Comparison of ENCODE assay signal across 18 cellular contexts in the genomic region with DNA sequence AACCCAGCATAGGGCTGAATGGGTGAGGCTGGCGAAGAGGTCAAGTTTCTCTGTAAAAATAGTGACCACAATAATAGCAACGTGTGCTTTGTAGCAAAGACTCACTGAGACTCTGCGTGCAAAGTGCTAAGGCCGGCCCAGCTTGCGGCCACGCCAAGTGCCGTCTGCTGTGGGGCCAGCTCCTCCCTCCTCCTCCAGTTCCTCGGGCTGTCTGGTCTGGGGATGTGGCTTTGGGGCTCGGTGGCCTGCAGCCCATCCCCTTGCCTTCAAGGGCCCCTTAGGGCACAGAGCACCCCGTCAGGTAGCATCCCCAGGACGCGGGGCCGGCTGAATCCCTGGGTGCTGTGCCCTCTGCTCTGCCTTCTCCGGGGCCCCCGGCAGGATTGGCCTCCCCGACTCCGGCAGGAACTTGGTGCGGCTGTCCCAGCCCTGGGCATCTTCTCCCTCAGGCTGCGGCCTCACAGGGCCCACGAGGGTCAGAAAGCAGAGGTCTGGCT. TPM values are rescaled to one million over a fixed set of nuclear protein-coding genes. Genes with fewer than 3 reads are reported as not detected.
DNase-seq lines count a peak whose midpoint lies in the region; ATAC-seq lines count a peak whose summit lies in the region.
"Had no signal": no experiment of that assay in that cellular context is flagged by ENCODE, and none has a peak within 500 bp of the region (broad histone marks: within the 10 kb centered on the region; RNA-seq: fewer than 3 reads in every experiment).

No MANE protein-coding gene starts in this region.

- H3K36me3 Mint-ChIP-seq in T-helper 2 cell treated with Interferon-gamma antibody and Interleukin-4, amounts not matched to agents 5 μg/mL and 100 μg/mL, for 36 hours (ENCODE audit: low read depth), result no peaks in the 10 kb centered on the region

- no peak overlapping the region for H3K4me3 Mint-ChIP-seq in T-helper 2 cell treated with Interferon-gamma antibody and Interleukin-4, amounts not matched to agents 5 μg/mL and 100 μg/mL, for 36 hours
- H3K4me3 Mint-ChIP-seq: activated CD4-positive, alpha-beta T cell treated with anti-CD3 and anti-CD28 coated beads, Interleukin-2, amount 10 ng/mL, durations not matched to agents 7 days and 5 days; T-helper 1 cell treated with Interleukin-12 subunit alpha and Interleukin-12 subunit beta and Interleukin-4 antibody, amounts not matched to agents 30 μg/mL and 1 μg/mL, for 36 hours had no signal

- ATAC-seq in left cardiac atrium (peak; percentile 48 to 56), sciatic nerve (peak; percentile 26)
- ATAC-seq: A549 had no signal

- H3K27ac Mint-ChIP-seq in T-helper 2 cell treated with Interferon-gamma antibody and Interleukin-4, amounts not matched to agents 5 μg/mL and 100 μg/mL, for 36 hours, result no peak overlapping the region
- H3K27ac Mint-ChIP-seq: activated CD4-positive, alpha-beta T cell treated with anti-CD3 and anti-CD28 coated beads, Interleukin-2, amount 10 ng/mL, durations not matched to agents 7 days and 5 days; T-helper 1 cell treated with Interleukin-12 subunit alpha and Interleukin-12 subunit beta and Interleukin-4 antibody, amounts not matched to agents 30 μg/mL and 1 μg/mL, for 36 hours had no signal

- H3K27me3 Mint-ChIP-seq in T-helper 2 cell treated with Interferon-gamma antibody and Interleukin-4, amounts not matched to agents 5 μg/mL and 100 μg/mL, for 36 hours (ENCODE audit: low read depth), result peaks cover 2% of the 10 kb centered on the region

- intact Hi-C loops in left cardiac atrium (cut with DNase I), result no loop called here
- intact Hi-C loops in sciatic nerve (cut with DNase I), result no loop called here

- DNase-seq in AG08396 (ENCODE audit: low spot score) (peak; percentile 78), RPMI7951 (ENCODE audit: low read depth) (peak; percentile 92), left cardiac atrium (no peak), sciatic nerve (ENCODE audit: low spot score) (no peak), T-helper 1 cell (no peak), SKM-1 treated with dmso at 0.1 percent for 144 hours (lab: John Stamatoyannopoulos, UW; ENCODE audit: unreplicated experiment) (no peak)
- DNase-seq in T-helper 2 cell treated with Interferon-gamma antibody and Interleukin-4, amounts not matched to agents 5 μg/mL and 100 μg/mL, for 36 hours (ENCODE audit: low spot score), result no peak
- no peak for DNase-seq in stimulated activated CD4-positive, alpha-beta T cell treated with anti-CD3 and anti-CD28 coated beads, Interleukin-4, amount 100 ng/mL, for 1 hour
- DNase-seq: activated CD4-positive, alpha-beta T cell treated with anti-CD3 and anti-CD28 coated beads, Interleukin-2, amount 10 ng/mL, durations not matched to agents 7 days and 5 days; activated gamma-delta T cell; adrenal gland; dermis blood vessel endothelial cell; NCI-H1694; NCI-H748 treated with DMSO at 0.1 percent for 48 hours; SIG-M5 had no signal

- H3K9me3 Mint-ChIP-seq in T-helper 2 cell treated with Interferon-gamma antibody and Interleukin-4, amounts not matched to agents 5 μg/mL and 100 μg/mL, for 36 hours, result no peaks in the 10 kb centered on the region
- H3K9me3 Mint-ChIP-seq: activated CD4-positive, alpha-beta T cell treated with anti-CD3 and anti-CD28 coated beads, Interleukin-2, amount 10 ng/mL, durations not matched to agents 7 days and 5 days; T-helper 1 cell treated with Interleukin-12 subunit alpha and Interleukin-12 subunit beta and Interleukin-4 antibody, amounts not matched to agents 30 μg/mL and 1 μg/mL, for 36 hours had no signal

- no peaks in the 10 kb centered on the region for H3K4me1 Mint-ChIP-seq in T-helper 2 cell treated with Interferon-gamma antibody and Interleukin-4, amounts not matched to agents 5 μg/mL and 100 μg/mL, for 36 hours (ENCODE audit: low read depth)
- H3K4me1 Mint-ChIP-seq: activated CD4-positive, alpha-beta T cell treated with anti-CD3 and anti-CD28 coated beads, Interleukin-2, amount 10 ng/mL, durations not matched to agents 7 days and 5 days had no signal

RNA-seq across cellular contexts. Expression of gene FAM20C, which starts 7.6 kb away (rescaled TPM):
- total RNA-seq in RPMI7951 (2014; rRNA removed; shearing (Covaris generic)), result 256 and 312 TPM in 2 replicates
- 10 to 100 TPM; 30.7 to 62.5 TPM for total RNA-seq in left cardiac atrium
- 57.0 TPM for total RNA-seq in sciatic nerve
- total RNA-seq: OCI-LY7 had no signal

Comparison
In these comparisons a context has a peak if more than half of its experiments do, and no peak if none do; other contexts are left out.
1. DNase-seq: peak in AG08396 (single experiment) and RPMI7951 (single experiment); none in left cardiac atrium (single experiment), sciatic nerve (single experiment), T-helper 2 cell treated with Interferon-gamma antibody and Interleukin-4, amounts not matched to agents 5 μg/mL and 100 μg/mL, for 36 hours (single experiment), T-helper 1 cell (0 of 5), SKM-1 treated with dmso at 0.1 percent for 144 hours (single experiment) and stimulated activated CD4-positive, alpha-beta T cell treated with anti-CD3 and anti-CD28 coated beads, Interleukin-4, amount 100 ng/mL, for 1 hour (single experiment).